28 cellular contexts compared by ENCODE assay signal in the genomic region with DNA sequence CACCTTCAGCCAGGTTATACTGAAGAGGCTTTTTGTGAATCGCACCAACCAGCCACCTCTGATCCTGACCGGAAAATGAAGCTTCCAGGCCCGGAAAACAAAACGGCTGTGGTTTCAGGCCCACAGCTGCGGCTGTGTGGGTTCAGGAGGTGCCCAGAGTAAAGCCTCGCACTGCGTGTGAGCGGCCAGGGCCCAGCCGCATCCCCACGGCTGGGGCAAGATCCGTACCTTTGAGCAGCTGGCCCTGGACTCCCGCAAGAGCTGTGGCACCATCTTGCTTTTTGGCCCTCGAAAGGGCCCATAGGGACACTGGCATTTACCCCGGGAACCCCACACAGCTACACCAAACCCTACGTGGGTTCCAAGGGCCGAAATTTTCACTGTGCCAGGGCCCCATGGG.
"Had no signal": no experiment of that assay in that cellular context is flagged by ENCODE, and none has a peak within 500 bp of the region (broad histone marks: within the 10 kb centered on the region; RNA-seq: fewer than 3 reads in every experiment).

No MANE protein-coding gene starts in this region.

- ATAC-seq: stimulated activated effector memory CD8-positive, alpha-beta T cell treated with anti-CD3 and anti-CD28 coated beads, Interleukin-12 subunit alpha, Interleukin-12 subunit beta, amount 100 ng/mL, for 72 hours; stimulated activated memory B cell treated with anti-CD40 and anti-IgM and Interleukin-4, amounts not matched to agents 10 μg/mL and 1 μg/mL and 100 μg/mL, for 72 hours; stimulated activated naive B cell treated with anti-CD40 and anti-IgM and Interleukin-4, amounts not matched to agents 10 μg/mL and 1 μg/mL and 100 μg/mL, for 72 hours; stimulated activated naive CD8-positive, alpha-beta T cell treated with anti-CD3 and anti-CD28 coated beads, Interleukin-15, amount 100 ng/mL, for 72 hours; stimulated activated naive CD8-positive, alpha-beta T cell treated with anti-CD3 and anti-CD28 coated beads, Interleukin-15, Interleukin-2, amounts not matched to agents 100 U/mL and 50 U/mL, for 24 hours; upper lobe of right lung had no signal

- H3K4me3 ChIP-seq: stomach, suprapubic skin, thoracic aorta, thyroid gland, tibial artery, tibial nerve, transverse colon, upper lobe of left lung, upper lobe of right lung, uterus, vagina had no signal

- DNase-seq: stimulated activated CD4-positive, alpha-beta T cell treated with anti-CD3 and anti-CD28 coated beads, Interleukin-2, amount 100 ng/mL, for 48 hours; stimulated activated CD4-positive, alpha-beta T cell treated with anti-CD3 and anti-CD28 coated beads, Interleukin-4, amount 100 ng/mL, for 1 hour; stimulated activated CD4-positive, alpha-beta T cell treated with anti-CD3 and anti-CD28 coated beads, Interleukin-4, amount 100 ng/mL, for 24 hours; stimulated activated CD4-positive, alpha-beta T cell treated with anti-CD3 and anti-CD28 coated beads, Interleukin-4, amount 100 ng/mL, for 4 hours; stimulated activated CD8-positive, alpha-beta memory T cell treated with anti-CD3 and anti-CD28 coated beads, Interleukin-4, amount 100 ng/mL, for 48 hours; stimulated activated naive B cell treated with anti-CD40 and anti-IgM and Interleukin-4, amounts not matched to agents 10 μg/mL and 1 μg/mL and 100 μg/mL, for 72 hours; stimulated activated naive CD4-positive, alpha-beta T cell; stimulated activated naive CD4-positive, alpha-beta T cell treated with Interleukin-2 at 50 U/mL for 16 hours; stimulated activated naive CD8-positive, alpha-beta T cell treated with anti-CD3 and anti-CD28 coated beads, Interleukin-15, amount 100 ng/mL, for 72 hours; stimulated activated naive CD8-positive, alpha-beta T cell treated with anti-CD3 and anti-CD28 coated beads, Interleukin-15, Interleukin-2, amounts not matched to agents 100 U/mL and 50 U/mL, for 24 hours; stomach; substantia nigra; thyroid gland; tibial artery; transverse colon; trophoblast cell; upper lobe of right lung; uterus had no signal

- H3K4me3 Mint-ChIP-seq: stimulated activated effector memory CD8-positive, alpha-beta T cell treated with anti-CD3 and anti-CD28 coated beads, Interleukin-12 subunit alpha, Interleukin-12 subunit beta, amount 100 ng/mL, for 72 hours; stimulated activated memory B cell treated with anti-CD40 and anti-IgM and Interleukin-4, amounts not matched to agents 10 μg/mL and 1 μg/mL and 100 μg/mL, for 72 hours; stimulated activated naive B cell treated with anti-CD40 and anti-IgM and Interleukin-4, amounts not matched to agents 10 μg/mL and 1 μg/mL and 100 μg/mL, for 72 hours; stimulated activated naive CD8-positive, alpha-beta T cell treated with anti-CD3 and anti-CD28 coated beads, Interleukin-15, amount 100 ng/mL, for 72 hours; stimulated activated naive CD8-positive, alpha-beta T cell treated with anti-CD3 and anti-CD28 coated beads, Interleukin-15, Interleukin-2, amounts not matched to agents 100 ng/mL and 50 ng/mL, for 24 hours; type B pancreatic cell had no signal

- H3K4me1 ChIP-seq: stomach, thyroid gland, tibial artery, transverse colon, upper lobe of left lung, upper lobe of right lung, uterus, vagina had no signal

- H3K36me3 ChIP-seq: stomach, suprapubic skin, thoracic aorta, thyroid gland, tibial artery, tibial nerve, transverse colon, upper lobe of left lung, upper lobe of right lung, uterus, vagina had no signal

- H3K27ac Mint-ChIP-seq: stimulated activated effector memory CD8-positive, alpha-beta T cell treated with anti-CD3 and anti-CD28 coated beads, Interleukin-12 subunit alpha, Interleukin-12 subunit beta, amount 100 ng/mL, for 72 hours; stimulated activated memory B cell treated with anti-CD40 and anti-IgM and Interleukin-4, amounts not matched to agents 10 μg/mL and 1 μg/mL and 100 μg/mL, for 72 hours; stimulated activated naive B cell treated with anti-CD40 and anti-IgM and Interleukin-4, amounts not matched to agents 10 μg/mL and 1 μg/mL and 100 μg/mL, for 72 hours; stimulated activated naive CD8-positive, alpha-beta T cell treated with anti-CD3 and anti-CD28 coated beads, Interleukin-15, amount 100 ng/mL, for 72 hours; stimulated activated naive CD8-positive, alpha-beta T cell treated with anti-CD3 and anti-CD28 coated beads, Interleukin-15, Interleukin-2, amounts not matched to agents 100 ng/mL and 50 ng/mL, for 24 hours; type B pancreatic cell had no signal

- H3K4me1 Mint-ChIP-seq: stimulated activated effector memory CD8-positive, alpha-beta T cell treated with anti-CD3 and anti-CD28 coated beads, Interleukin-12 subunit alpha, Interleukin-12 subunit beta, amount 100 ng/mL, for 72 hours; stimulated activated naive CD8-positive, alpha-beta T cell treated with anti-CD3 and anti-CD28 coated beads, Interleukin-15, amount 100 ng/mL, for 72 hours had no signal

- H3K27me3 ChIP-seq: stomach, suprapubic skin, thyroid gland, tibial artery, tibial nerve, transverse colon, upper lobe of left lung, upper lobe of right lung, uterus, vagina had no signal

- H3K27me3 Mint-ChIP-seq: stimulated activated memory B cell treated with anti-CD40 and anti-IgM and Interleukin-4, amounts not matched to agents 10 μg/mL and 1 μg/mL and 100 μg/mL, for 72 hours; stimulated activated naive B cell treated with anti-CD40 and anti-IgM and Interleukin-4, amounts not matched to agents 10 μg/mL and 1 μg/mL and 100 μg/mL, for 72 hours; stimulated activated naive CD8-positive, alpha-beta T cell treated with anti-CD3 and anti-CD28 coated beads, Interleukin-15, amount 100 ng/mL, for 72 hours; stimulated activated naive CD8-positive, alpha-beta T cell treated with anti-CD3 and anti-CD28 coated beads, Interleukin-15, Interleukin-2, amounts not matched to agents 100 ng/mL and 50 ng/mL, for 24 hours; type B pancreatic cell had no signal

- FAIRE-seq: urothelium cell line had no signal

- H3K9me3 ChIP-seq: stomach, suprapubic skin, thoracic aorta, thyroid gland, tibial artery, tibial nerve, transverse colon, upper lobe of left lung, upper lobe of right lung, uterus, vagina had no signal

- H3K36me3 Mint-ChIP-seq: stimulated activated effector memory CD8-positive, alpha-beta T cell treated with anti-CD3 and anti-CD28 coated beads, Interleukin-12 subunit alpha, Interleukin-12 subunit beta, amount 100 ng/mL, for 72 hours; stimulated activated memory B cell treated with anti-CD40 and anti-IgM and Interleukin-4, amounts not matched to agents 10 μg/mL and 1 μg/mL and 100 μg/mL, for 72 hours; stimulated activated naive B cell treated with anti-CD40 and anti-IgM and Interleukin-4, amounts not matched to agents 10 μg/mL and 1 μg/mL and 100 μg/mL, for 72 hours; type B pancreatic cell had no signal

- H3K27ac ChIP-seq: stomach, suprapubic skin, thoracic aorta, thyroid gland, tibial artery, tibial nerve, transverse colon, upper lobe of left lung, upper lobe of right lung, uterus, vagina had no signal

- H3K9me3 Mint-ChIP-seq: stimulated activated effector memory CD8-positive, alpha-beta T cell treated with anti-CD3 and anti-CD28 coated beads, Interleukin-12 subunit alpha, Interleukin-12 subunit beta, amount 100 ng/mL, for 72 hours; stimulated activated memory B cell treated with anti-CD40 and anti-IgM and Interleukin-4, amounts not matched to agents 10 μg/mL and 1 μg/mL and 100 μg/mL, for 72 hours; stimulated activated naive B cell treated with anti-CD40 and anti-IgM and Interleukin-4, amounts not matched to agents 10 μg/mL and 1 μg/mL and 100 μg/mL, for 72 hours; stimulated activated naive CD8-positive, alpha-beta T cell treated with anti-CD3 and anti-CD28 coated beads, Interleukin-15, amount 100 ng/mL, for 72 hours; stimulated activated naive CD8-positive, alpha-beta T cell treated with anti-CD3 and anti-CD28 coated beads, Interleukin-15, Interleukin-2, amounts not matched to agents 100 ng/mL and 50 ng/mL, for 24 hours; type B pancreatic cell had no signal
